ENCODE assay signal across 22 cellular contexts in the genomic region with DNA sequence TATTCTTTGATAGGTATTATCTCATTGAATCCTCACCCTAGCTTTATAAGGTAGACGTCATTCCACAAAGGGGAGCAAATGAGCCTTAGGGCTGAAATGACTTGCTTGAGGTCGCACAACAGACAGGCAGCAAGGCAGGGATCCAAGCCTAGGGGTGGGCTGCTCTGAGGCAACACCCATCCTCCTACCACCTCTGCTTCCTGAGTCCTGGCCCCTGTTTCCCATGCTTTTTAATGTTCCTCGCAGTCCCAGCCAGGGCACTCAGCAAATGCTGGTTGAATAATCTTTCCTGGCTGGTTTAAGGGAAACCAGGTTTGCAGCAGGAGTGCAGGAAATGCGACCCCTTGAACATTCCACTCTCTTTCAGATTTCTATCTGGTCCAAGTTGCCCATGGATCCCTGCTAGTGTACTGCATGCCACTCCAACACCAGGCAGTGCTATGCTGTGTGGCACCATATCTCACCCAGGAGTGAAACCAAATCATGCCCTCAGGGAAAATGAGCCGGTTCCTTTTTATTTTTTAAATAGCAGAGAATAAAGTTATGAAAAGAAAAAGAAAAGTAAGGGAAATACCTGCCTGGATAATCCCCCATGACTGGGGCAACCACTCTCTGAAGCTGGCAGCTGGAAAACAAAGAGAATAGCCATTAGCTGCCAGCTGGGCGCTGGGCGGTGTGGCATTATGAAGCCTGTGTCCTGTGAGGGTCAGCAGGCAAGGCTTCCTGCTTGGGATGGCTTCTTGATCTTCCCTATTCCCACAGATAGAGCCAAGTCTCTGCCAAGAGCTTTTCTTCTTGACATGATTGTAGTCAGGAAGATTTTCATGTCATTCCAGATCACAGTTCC. TPM values are rescaled to one million over a fixed set of nuclear protein-coding genes. Genes with fewer than 3 reads are reported as not detected.
DNase-seq lines count a peak whose midpoint lies in the region; ATAC-seq and TF ChIP-seq lines count a peak whose summit lies in the region.
"Had no signal": no experiment of that assay in that cellular context is flagged by ENCODE, and none has a peak within 500 bp of the region (broad histone marks: within the 10 kb centered on the region; RNA-seq: fewer than 3 reads in every experiment).

No MANE protein-coding gene starts in this region.

- H3K27me3 Mint-ChIP-seq in Caco-2 (ENCODE audit: insufficient read depth, unreplicated experiment) = no peaks in the 10 kb centered on the region
- H3K27me3 Mint-ChIP-seq: activated naive CD4-positive, alpha-beta T cell treated with anti-CD3 and anti-CD28 coated beads, Interleukin-2, amount 50 U/mL, for 24 hours had no signal

- dilution Hi-C loops in IMR-90 (cut with HindIII; ENCODE audit: low sequenced_read_pairs, unreplicated experiment) = no loop called here

- TF ChIP-seq POLR2A in IMR-90 (IDR thresholded peaks at IDR 0.05; ENCODE audit: low read depth, low read length) = no peak

- no peak overlapping the region; the same call in 1 of the 2 replicates for H4K5ac ChIP-seq in IMR-90 (ENCODE audit: low read depth, low read length)

- H2AK9ac ChIP-seq in IMR-90 (replicated peaks; ENCODE audit: low read depth, low read length, poor library complexity) = peak overlapping the region; percentile 8

- H2AFZ ChIP-seq in IMR-90 (replicated peaks; ENCODE audit: low read length, poor library complexity) = no peak overlapping the region

- in situ Hi-C loops in IMR-90 (cut with MboI; ENCODE audit: low sequenced_read_pairs) = no loop called here

- H3K4me3 Mint-ChIP-seq in Caco-2 (ENCODE audit: unreplicated experiment) = no peak overlapping the region
- H3K4me3 Mint-ChIP-seq: activated B cell treated with CpG ODN at 0.5 μM for 24 hours; activated naive CD4-positive, alpha-beta T cell treated with anti-CD3 and anti-CD28 coated beads, Interleukin-2, amount 50 U/mL, for 24 hours; stimulated activated memory B cell treated with anti-CD40 and anti-IgM and Interleukin-4, amounts not matched to agents 10 μg/mL and 1 μg/mL and 100 μg/mL, for 72 hours had no signal

- H2BK5ac ChIP-seq in IMR-90 (ENCODE audit: low read depth, low read length, poor library complexity, severe bottlenecking) = no peak overlapping the region

- H4K8ac ChIP-seq in IMR-90 (ENCODE audit: low read depth in 2 of 2, low read length in 2 of 2) = 0 out of 4 replicates have a peak overlapping the region, but pooled peaks of 1 of the 2 experiments have one; percentile 12

- H2BK120ac ChIP-seq in IMR-90 (ENCODE audit: low read depth, low read length) = no peak overlapping the region

- H3K9ac ChIP-seq in IMR-90 (ENCODE audit: low read depth, low read length) = no peak overlapping the region

- peaks cover 74% of the 10 kb centered on the region for H4K20me1 ChIP-seq in IMR-90 (ENCODE audit: insufficient read depth, low read length)

- peaks cover 62% of the 10 kb centered on the region for H3K9me1 ChIP-seq in IMR-90 (ENCODE audit: insufficient read depth, low read length)

- POLR2A ChIA-PET in Caco-2 (lab: Charles Lee) = no interaction called here
- POLR2A ChIA-PET in IMR-90 (lab: Charles Lee; ENCODE audit: unreplicated experiment) = no interaction called here

- H3K18ac ChIP-seq in IMR-90 (ENCODE audit: low read depth, low read length) = no peak overlapping the region

- no peaks in the 10 kb centered on the region for H3K9me3 ChIP-seq in Caco-2
- no peaks in the 10 kb centered on the region for H3K9me3 ChIP-seq in IMR-90 (ENCODE audit: control insufficient read depth, insufficient read depth, low read length)
- H3K9me3 ChIP-seq: colonic mucosa, SJCRH30, testis had no signal

- intact Hi-C loops in Caco-2 (cut with micrococcal nuclease; ENCODE audit: unreplicated experiment) (no loop called here), IMR-90 (cut with micrococcal nuclease) (no loop called here)

- BruUV-seq in Caco-2 (replicated peaks; lab: Mats Ljungman, UMichigan) (no TSS peak), IMR-90 (replicated peaks; lab: Mats Ljungman, UMichigan) (no TSS peak)

- peaks cover 38% of the 10 kb centered on the region for H3K4me1 Mint-ChIP-seq in Caco-2 (ENCODE audit: low read depth, unreplicated experiment)

- no peak overlapping the region for H4K91ac ChIP-seq in IMR-90 (ENCODE audit: insufficient read depth, low read depth, low read length)

- H3K36me3 Mint-ChIP-seq in Caco-2 (ENCODE audit: insufficient read depth, unreplicated experiment) = peaks cover 50% of the 10 kb centered on the region
- H3K36me3 Mint-ChIP-seq: activated naive CD4-positive, alpha-beta T cell treated with anti-CD3 and anti-CD28 coated beads, Interleukin-2, amount 50 U/mL, for 24 hours; naive B cell; stimulated activated memory B cell treated with anti-CD40 and anti-IgM and Interleukin-4, amounts not matched to agents 10 μg/mL and 1 μg/mL and 100 μg/mL, for 72 hours had no signal

- TF ChIP-seq CTCF in Caco-2 (IDR thresholded peaks at IDR 0.05; ENCODE audit: insufficient read depth in 1 of 2, low read depth in 1 of 2, low read length in 1 of 2, severe bottlenecking in 1 of 2, unreplicated experiment in 1 of 2) (no peak), IMR-90 (conservative IDR thresholded peaks at IDR 0.05; ENCODE audit: low read depth, low read length) (no peak)

- H3K4me3 ChIP-seq in Caco-2 (ENCODE audit: low read depth, low read length) = no peak overlapping the region
- no peak overlapping the region for H3K4me3 ChIP-seq in IMR-90 (ENCODE audit: insufficient read depth, low read depth, low read length)
- H3K4me3 ChIP-seq: colonic mucosa, SJCRH30, testis had no signal

- no peak overlapping the region for H2BK20ac ChIP-seq in IMR-90 (ENCODE audit: low read depth, low read length)

- H2AK5ac ChIP-seq in IMR-90 (ENCODE audit: low read depth, low read length) = peak overlapping the region; percentile 29; the same call in 1 of the 2 replicates

- WGBS in IMR-90 (ENCODE audit: extremely low coverage in 2 of 2, insufficient read length in 1 of 2), 2 experiments = 93% methylated on average over 3 of the region's 7 CpGs; no CpG with 5 or more reads in 1 of the 2 experiments

- peak overlapping the region; percentile 52 for H3K14ac ChIP-seq in IMR-90 (replicated peaks; ENCODE audit: low read depth, low read length)

- CTCF ChIA-PET in Caco-2 (lab: Charles Lee) (no interaction called here), IMR-90 (lab: Yijun Ruan, JAX) (no interaction called here)

- no peak for ATAC-seq in IMR-90 (ENCODE audit: low read depth)
- no peak for ATAC-seq in GM18909 (IDR thresholded peaks at IDR 0.05; ENCODE audit: poor library complexity, unreplicated experiment)
- ATAC-seq in GM21717 (IDR thresholded peaks at IDR 0.05; ENCODE audit: unreplicated experiment) = no peak
- ATAC-seq in HG03175 (IDR thresholded peaks at IDR 0.05; ENCODE audit: unreplicated experiment) = no peak
- ATAC-seq: sciatic nerve; stimulated activated memory B cell treated with anti-CD40 and anti-IgM and Interleukin-4, amounts not matched to agents 10 μg/mL and 1 μg/mL and 100 μg/mL, for 72 hours had no signal

- H3K56ac ChIP-seq in IMR-90 (ENCODE audit: extremely low read depth, insufficient read depth, low read length) = no peak overlapping the region

- H3K4me1 ChIP-seq in Caco-2 (peaks cover 40% of the 10 kb centered on the region), IMR-90 (ENCODE audit: control insufficient read depth, insufficient read depth, low read length) (peaks cover 22% of the 10 kb centered on the region)
- H3K4me1 ChIP-seq: SJCRH30 had no signal

- H3K36me3 ChIP-seq in Caco-2 (ENCODE audit: control insufficient read depth, insufficient read depth, low read length) (0 out of 2 replicates have a peak, but pooled peaks cover 2% of the 10 kb centered on the region), IMR-90 (ENCODE audit: control insufficient read depth, insufficient read depth, low read length) (peaks cover 1% of the 10 kb centered on the region; the same call in 1 of the 2 replicates)
- H3K36me3 ChIP-seq: colonic mucosa, SJCRH30 had no signal

- no peaks in the 10 kb centered on the region for H3K27me3 ChIP-seq in Caco-2 (replicated peaks; ENCODE audit: control insufficient read depth, insufficient read depth, low read length)
- H3K27me3 ChIP-seq in IMR-90 (ENCODE audit: control insufficient read depth, insufficient read depth, low read length) = no peaks in the 10 kb centered on the region
- H3K27me3 ChIP-seq: colonic mucosa, SJCRH30, testis had no signal

- H3K79me1 ChIP-seq in IMR-90 (ENCODE audit: low read depth in 1 of 2, low read length in 2 of 2) = peaks cover 19 to 93% of the 10 kb centered on the region in 2 experiments

- no peaks in the 10 kb centered on the region for H3K9me3 Mint-ChIP-seq in Caco-2 (ENCODE audit: unreplicated experiment)
- H3K9me3 Mint-ChIP-seq: activated B cell treated with CpG ODN at 0.5 μM for 24 hours; activated naive CD4-positive, alpha-beta T cell treated with anti-CD3 and anti-CD28 coated beads, Interleukin-2, amount 50 U/mL, for 24 hours; stimulated activated memory B cell treated with anti-CD40 and anti-IgM and Interleukin-4, amounts not matched to agents 10 μg/mL and 1 μg/mL and 100 μg/mL, for 72 hours had no signal

- H3K27ac ChIP-seq in IMR-90 (ENCODE audit: insufficient read depth, low read length) = no peak overlapping the region
- H3K27ac ChIP-seq: colonic mucosa, SJCRH30 had no signal

- TF ChIP-seq RAD21 in IMR-90 (IDR thresholded peaks at IDR 0.05; ENCODE audit: low read length) = no peak

- DNase-seq in Caco-2 (peak in 1 of 2 experiments; percentile 8), IMR-90 (no peak), dermis blood vessel endothelial cell (peak; percentile 70), pons (ENCODE audit: low spot score) (peak; percentile 53)
- DNase-seq: activated B cell treated with CpG ODN at 0.5 μM for 24 hours; activated T-cell treated with anti-CD3 and anti-CD28 coated beads, Interleukin-2, amount 50 U/mL, for 48 hours; colonic mucosa; DND-41; KG1; mesendoderm; naive B cell; NCI-H1694; NCI-H748 treated with DMSO at 0.1 percent for 48 hours; OCI-M1; SJCRH30; testis had no signal

- peak overlapping the region; percentile 46 for H3K27ac Mint-ChIP-seq in Caco-2 (ENCODE audit: unreplicated experiment)
- H3K27ac Mint-ChIP-seq: activated B cell treated with CpG ODN at 0.5 μM for 24 hours; activated naive CD4-positive, alpha-beta T cell treated with anti-CD3 and anti-CD28 coated beads, Interleukin-2, amount 50 U/mL, for 24 hours; stimulated activated memory B cell treated with anti-CD40 and anti-IgM and Interleukin-4, amounts not matched to agents 10 μg/mL and 1 μg/mL and 100 μg/mL, for 72 hours had no signal

- peak overlapping the region; percentile 29; the same call in 1 of the 2 replicates for H3K23ac ChIP-seq in IMR-90 (ENCODE audit: low read depth, low read length)

- H2BK15ac ChIP-seq in IMR-90 (ENCODE audit: low read depth, low read length) = peak overlapping the region; percentile 33; the same call in 1 of the 3 replicates

- H3K4ac ChIP-seq in IMR-90 (ENCODE audit: low read depth, low read length) = peak overlapping the region; percentile 12; the same call in 1 of the 2 replicates

- no peak overlapping the region for H3K4me2 ChIP-seq in IMR-90 (ENCODE audit: low read depth, low read length)

TF ChIP-seq in IMR-90, 13 proteins besides CTCF, POLR2A, EP300 and RAD21 (continues in another document):
- TF ChIP-seq RFX5 (IDR thresholded peaks at IDR 0.05; ENCODE audit: low read depth, low read length) = no peak

RNA-seq across cellular contexts. Expression of a gene that starts 21.8 kb away (rescaled TPM):
- 247 and 272 TPM in 2 replicates for total RNA-seq in Caco-2 (2022)
- 285 and 336 TPM in 2 replicates for total RNA-seq in IMR-90 (2012; rRNA removed)
- polyA plus RNA-seq in IMR-90 (2012; rRNA removed) = 141 and 170 TPM in 2 replicates
- 63.9 and 84.9 TPM in 2 replicates for polyA plus RNA-seq in IMR-90 (2012; cell fraction: cytosol; rRNA removed)
- polyA plus RNA-seq in IMR-90 (2012; cell fraction: nucleus; rRNA removed; ENCODE audit: low replicate concordance) = 109 and 162 TPM in 2 replicates
- 110 and 124 TPM in 2 replicates for total RNA-seq in dermis blood vessel endothelial cell
